In genomic region chr5:142597546-142598337, GRCh38 we compare ENCODE assay signal across 8 cellular contexts.
DNase-seq lines count a peak whose midpoint lies in the region; ATAC-seq and TF ChIP-seq lines count a peak whose summit lies in the region.

No MANE protein-coding gene starts in this region.

- intact Hi-C loops in left lung (cut with DNase I), result no loop called here

- H3K4me3 ChIP-seq in BE2C (ENCODE audit: low read depth, low read length) (no peak overlapping the region), adipocyte (ENCODE audit: low read length) (no peak overlapping the region), left lung (no peak overlapping the region), H7 (ENCODE audit: insufficient read depth, low read depth, low read length) (no peak overlapping the region)

- no peaks in the 10 kb centered on the region for H3K9me3 ChIP-seq in BE2C
- no peaks in the 10 kb centered on the region for H3K9me3 ChIP-seq in adipocyte (ENCODE audit: control insufficient read depth, low read length)
- H3K9me3 ChIP-seq in left lung, result no peaks in the 10 kb centered on the region

- CTCF ChIA-PET in HEK293T (lab: Yijun Ruan, JAX), result interaction anchor here (0.9 to 1.6 kb wide), 2 partner anchors 13 to 107 kb away, joined by 5 to 8 read pairs; no protein-coding TSS in a partner anchor

- TF ChIP-seq CTCF in BE2C (IDR thresholded peaks at IDR 0.05; ENCODE audit: low read depth, low read length) (no peak), left lung (IDR thresholded peaks at IDR 0.05) (no peak)

- H3K27ac ChIP-seq in left lung, result no peak overlapping the region

- peak overlapping the region; percentile 3 for H3K9ac ChIP-seq in adipocyte (ENCODE audit: low read length)

- no peaks in the 10 kb centered on the region for H3K27me3 ChIP-seq in BE2C
- H3K27me3 ChIP-seq in adipocyte (replicated peaks; ENCODE audit: control insufficient read depth, insufficient read depth, low read length), result no peaks in the 10 kb centered on the region
- no peaks in the 10 kb centered on the region for H3K27me3 ChIP-seq in left lung
- H3K27me3 ChIP-seq in H7 (ENCODE audit: control insufficient read depth, insufficient read depth, low read length), result no peaks in the 10 kb centered on the region

- POLR2A ChIA-PET in HEK293T (lab: Yijun Ruan, JAX), result no interaction called here

- peak; percentile 33 for ATAC-seq in left lung
- no peak for ATAC-seq in HG02642 (IDR thresholded peaks at IDR 0.05; ENCODE audit: poor library complexity, unreplicated experiment)
- ATAC-seq in GM18909 (IDR thresholded peaks at IDR 0.05; ENCODE audit: poor library complexity, unreplicated experiment), result no peak
- ATAC-seq in HG03045 (IDR thresholded peaks at IDR 0.05; ENCODE audit: unreplicated experiment), result no peak

- DNase-seq in BE2C, result peak; percentile 48
- DNase-seq in HEK293T (ENCODE audit: extremely low spot score), result peak; percentile 13
- DNase-seq in adipocyte (ENCODE audit: low read depth), result peak; percentile 82
- no peak for DNase-seq in left lung
- DNase-seq in H7, result no peak

- H3K36me3 ChIP-seq in BE2C (no peaks in the 10 kb centered on the region), adipocyte (ENCODE audit: control insufficient read depth, insufficient read depth, low read length, severe bottlenecking) (peaks cover 3% of the 10 kb centered on the region), left lung (no peaks in the 10 kb centered on the region), H7 (replicated peaks; ENCODE audit: control insufficient read depth, insufficient read depth, low read length) (no peaks in the 10 kb centered on the region)

- H3K4me1 ChIP-seq in BE2C, result peaks cover 2% of the 10 kb centered on the region; the same call in 1 of the 2 replicates
- H3K4me1 ChIP-seq in adipocyte (ENCODE audit: control insufficient read depth, insufficient read depth, low read length), result peaks cover 33% of the 10 kb centered on the region
- peaks cover 0 to 9% of the 10 kb centered on the region in 2 donors for H3K4me1 ChIP-seq in left lung

TF ChIP-seq in HEK293T, 16 proteins besides CTCF, POLR2A, EP300 and RAD21:
- TF ChIP-seq ZNF384 (IDR thresholded peaks at IDR 0.05) (no peak), ELF4 (IDR thresholded peaks at IDR 0.05) (no peak), FOXM1 (IDR thresholded peaks at IDR 0.05; ENCODE audit: borderline replicate concordance) (no peak), LEF1 (IDR thresholded peaks at IDR 0.05; ENCODE audit: borderline replicate concordance) (no peak), TARDBP (IDR thresholded peaks at IDR 0.05) (no peak)

Comparison
In these comparisons a context has a peak if more than half of its experiments do, and no peak if none do; other contexts are left out.
1. DNase-seq: peak in BE2C (single experiment), HEK293T (single experiment) and adipocyte (single experiment); none in left lung (0 of 2) and H7 (single experiment).